ENCODE assay signal across 20 cellular contexts in genomic region chr4:7331682-7332000, GRCh38.
"Had no signal": no experiment of that assay in that cellular context is flagged by ENCODE, and none has a peak within 500 bp of the region (broad histone marks: within the 10 kb centered on the region; RNA-seq: fewer than 3 reads in every experiment).

No MANE protein-coding gene starts in this region.

- H3K36me3 ChIP-seq: MG63, SJCRH30 had no signal

- H3K27ac ChIP-seq: SJCRH30 had no signal

- ATAC-seq: HepG2, Panc1, PC-3 had no signal

- H3K9me3 ChIP-seq: MG63, SJCRH30 had no signal

- H3K27me3 ChIP-seq: MG63, SJCRH30 had no signal

- H3K4me3 ChIP-seq: MG63, SJCRH30 had no signal

- FAIRE-seq: HepG2 had no signal

- DNase-seq: Karpas-422, KG1, NCI-H1092, NCI-H1105 treated with DMSO at 0.1 percent for 48 hours, NCI-H1417 treated with DMSO at 0.1 percent for 48 hours, NCI-H187, NCI-H2029, NCI-H2081 treated with DMSO at 0.1 percent for 48 hours, NCI-H2171, NCI-H446, NCI-H510A, NCI-H524 treated with DMSO at 0.1 percent for 48 hours, NCI-H69, NCI-H774, PC-3, SHP77 treated with DMSO at 0.1 percent for 48 hours had no signal
